ENCODE assay signal across 8 cellular contexts in genomic region chr6:154805288-154805911, GRCh38.
DNase-seq lines count a peak whose midpoint lies in the region; ATAC-seq and TF ChIP-seq lines count a peak whose summit lies in the region.

No MANE protein-coding gene starts in this region.

- no peak overlapping the region for H3K4me3 Mint-ChIP-seq in progenitor cell of endocrine pancreas (ENCODE audit: low read depth)

- H3K4me3 ChIP-seq in PC-3 (ENCODE audit: low read length) (no peak overlapping the region), epithelial cell of proximal tubule (ENCODE audit: low read depth, low read length) (no peak overlapping the region)

- no peak overlapping the region for H3K27ac ChIP-seq in PC-3 (ENCODE audit: low read length)

- DNase-seq in Caki2 (ENCODE audit: low read depth) (peak; percentile 10), HCEC 1CT (peak; percentile 47), PC-3 (peak; percentile 41), epithelial cell of proximal tubule (ENCODE audit: low read depth) (no peak), progenitor cell of endocrine pancreas (ENCODE audit: low spot score, unreplicated experiment) (no peak), NCI-H1048 (lab: John Stamatoyannopoulos, UW) (no peak)
- DNase-seq in stimulated activated CD4-positive, alpha-beta T cell treated with anti-CD3 and anti-CD28 coated beads, Interleukin-4, amount 100 ng/mL, for 24 hours = no peak

- H3K4me1 ChIP-seq in PC-3 (ENCODE audit: insufficient read depth, low read length) = no peaks in the 10 kb centered on the region

- H3K79me2 ChIP-seq in PC-3 (ENCODE audit: low read length) = no peaks in the 10 kb centered on the region

- no peak overlapping the region for H3K27ac Mint-ChIP-seq in progenitor cell of endocrine pancreas

- POLR2A ChIA-PET in PC-3 (lab: Charles Lee; ENCODE audit: unreplicated experiment) = no interaction called here

- no peaks in the 10 kb centered on the region for H3F3A ChIP-seq in PC-3 (ENCODE audit: low read length, unreplicated experiment)

- H3K9me2 ChIP-seq in PC-3 (replicated peaks; ENCODE audit: low read length) = no peaks in the 10 kb centered on the region

- no peak overlapping the region for H3K9ac ChIP-seq in PC-3 (ENCODE audit: low read length)

- no peaks in the 10 kb centered on the region for H3K9me3 ChIP-seq in PC-3 (ENCODE audit: low read length)

- CTCF ChIA-PET in PC-3 (lab: Charles Lee) = interaction anchor here (0.6 to 2.3 kb wide), 4 partner anchors 17 to 411 kb away, joined by 3 to 27 read pairs (median 6); no protein-coding TSS in a partner anchor

- no peak overlapping the region for H3K4me2 ChIP-seq in PC-3 (ENCODE audit: low read length)

- peaks cover 32% of the 10 kb centered on the region for H3K36me3 ChIP-seq in PC-3 (ENCODE audit: low read depth, low read length)

- ATAC-seq in PC-3 (no peak), HG03280 (IDR thresholded peaks at IDR 0.05; ENCODE audit: unreplicated experiment) (no peak)

- intact Hi-C loops in PC-3 (cut with micrococcal nuclease) = loop anchor here (1.0 kb wide), 2 partner anchors 72 to 130 kb away; partner anchors contain the start of gene SCAF8

- H3K36me3 Mint-ChIP-seq in progenitor cell of endocrine pancreas (ENCODE audit: insufficient read depth) = peaks cover 19% of the 10 kb centered on the region

- no peaks in the 10 kb centered on the region for H3K9me3 Mint-ChIP-seq in progenitor cell of endocrine pancreas (ENCODE audit: low read depth)

- no peaks in the 10 kb centered on the region for H3K27me3 Mint-ChIP-seq in progenitor cell of endocrine pancreas

- no peaks in the 10 kb centered on the region for H3K4me1 Mint-ChIP-seq in progenitor cell of endocrine pancreas (ENCODE audit: low read depth)

- 0 out of 2 replicates have a peak, but pooled peaks cover 4% of the 10 kb centered on the region for H4K20me1 ChIP-seq in PC-3 (ENCODE audit: low read length)

- peak; percentile 57 for TF ChIP-seq CTCF in PC-3 (conservative IDR thresholded peaks at IDR 0.05; ENCODE audit: low read depth, low read length)
- TF ChIP-seq CTCF in epithelial cell of proximal tubule (conservative IDR thresholded peaks at IDR 0.05; ENCODE audit: low read depth, low read length) = peak; percentile 51
- peak; percentile 50 for TF ChIP-seq CTCF in progenitor cell of endocrine pancreas (IDR thresholded peaks at IDR 0.05; ENCODE audit: unreplicated experiment)

- H3K27me3 ChIP-seq in PC-3 (ENCODE audit: low read length) = no peaks in the 10 kb centered on the region

- in situ Hi-C loops in Caki2 (cut with HindIII; ENCODE audit: low pct_unique_long_range_greater_than_20kb, low sequenced_read_pairs) = no loop called here

- BruUV-seq in PC-3 (replicated peaks; lab: Mats Ljungman, UMichigan) = no TSS peak

- H2AFZ ChIP-seq in PC-3 (ENCODE audit: low read length) = no peak overlapping the region

Comparison
In these comparisons a context has a peak if more than half of its experiments do, and no peak if none do; other contexts are left out.
1. DNase-seq: peak in Caki2 (single experiment), HCEC 1CT (single experiment) and PC-3 (single experiment); none in epithelial cell of proximal tubule (single experiment), progenitor cell of endocrine pancreas (single experiment), NCI-H1048 (single experiment) and stimulated activated CD4-positive, alpha-beta T cell treated with anti-CD3 and anti-CD28 coated beads, Interleukin-4, amount 100 ng/mL, for 24 hours (single experiment).
2. Peak in every context shown above with its lines, with median percentiles within 50 percentile points of each other: CTCF ChIP-seq.